1 cellular context compared by ENCODE assay signal in the genomic region with DNA sequence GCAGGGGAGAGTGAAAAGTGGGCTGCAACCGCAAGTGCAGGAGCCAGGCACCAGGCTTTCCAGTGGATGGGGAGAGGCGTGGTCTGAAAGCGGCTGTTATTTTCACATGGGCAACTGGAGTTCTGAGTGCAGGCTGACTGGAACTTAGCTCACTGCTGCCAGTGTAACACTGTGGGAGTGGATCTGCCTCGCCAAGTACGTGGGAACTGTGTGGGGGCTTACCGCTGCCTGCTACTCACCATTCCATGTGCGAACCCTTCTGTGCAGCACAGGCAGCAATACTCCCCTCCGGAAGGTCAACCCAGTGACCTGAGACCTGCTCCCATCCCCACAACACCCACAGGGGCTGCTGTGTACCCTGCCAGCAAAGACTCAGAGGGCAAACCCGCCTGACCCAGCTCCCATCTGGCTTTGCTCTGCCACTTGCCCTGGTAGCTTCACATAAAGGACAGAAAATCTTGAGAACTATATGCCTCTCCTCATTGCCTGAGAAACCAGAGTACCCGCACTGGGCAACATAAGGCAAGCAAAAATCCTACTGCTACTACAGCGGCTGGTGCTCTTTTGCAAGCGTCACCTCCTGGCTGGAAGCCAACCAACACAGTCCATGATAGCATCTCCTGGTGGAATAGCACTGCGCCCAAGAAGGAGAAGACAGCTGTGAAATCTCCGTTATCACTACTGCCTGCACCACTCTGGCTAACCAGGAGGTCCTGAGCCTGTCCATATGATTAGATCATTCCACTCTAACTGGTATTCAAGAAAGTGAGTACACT.
TF ChIP-seq lines count a peak whose summit lies in the region.

No MANE protein-coding gene starts in this region.

TF ChIP-seq in HEK293, 187 proteins besides CTCF, POLR2A, EP300 and RAD21 (continued from another document):
- TF ChIP-seq, protein P1, sequence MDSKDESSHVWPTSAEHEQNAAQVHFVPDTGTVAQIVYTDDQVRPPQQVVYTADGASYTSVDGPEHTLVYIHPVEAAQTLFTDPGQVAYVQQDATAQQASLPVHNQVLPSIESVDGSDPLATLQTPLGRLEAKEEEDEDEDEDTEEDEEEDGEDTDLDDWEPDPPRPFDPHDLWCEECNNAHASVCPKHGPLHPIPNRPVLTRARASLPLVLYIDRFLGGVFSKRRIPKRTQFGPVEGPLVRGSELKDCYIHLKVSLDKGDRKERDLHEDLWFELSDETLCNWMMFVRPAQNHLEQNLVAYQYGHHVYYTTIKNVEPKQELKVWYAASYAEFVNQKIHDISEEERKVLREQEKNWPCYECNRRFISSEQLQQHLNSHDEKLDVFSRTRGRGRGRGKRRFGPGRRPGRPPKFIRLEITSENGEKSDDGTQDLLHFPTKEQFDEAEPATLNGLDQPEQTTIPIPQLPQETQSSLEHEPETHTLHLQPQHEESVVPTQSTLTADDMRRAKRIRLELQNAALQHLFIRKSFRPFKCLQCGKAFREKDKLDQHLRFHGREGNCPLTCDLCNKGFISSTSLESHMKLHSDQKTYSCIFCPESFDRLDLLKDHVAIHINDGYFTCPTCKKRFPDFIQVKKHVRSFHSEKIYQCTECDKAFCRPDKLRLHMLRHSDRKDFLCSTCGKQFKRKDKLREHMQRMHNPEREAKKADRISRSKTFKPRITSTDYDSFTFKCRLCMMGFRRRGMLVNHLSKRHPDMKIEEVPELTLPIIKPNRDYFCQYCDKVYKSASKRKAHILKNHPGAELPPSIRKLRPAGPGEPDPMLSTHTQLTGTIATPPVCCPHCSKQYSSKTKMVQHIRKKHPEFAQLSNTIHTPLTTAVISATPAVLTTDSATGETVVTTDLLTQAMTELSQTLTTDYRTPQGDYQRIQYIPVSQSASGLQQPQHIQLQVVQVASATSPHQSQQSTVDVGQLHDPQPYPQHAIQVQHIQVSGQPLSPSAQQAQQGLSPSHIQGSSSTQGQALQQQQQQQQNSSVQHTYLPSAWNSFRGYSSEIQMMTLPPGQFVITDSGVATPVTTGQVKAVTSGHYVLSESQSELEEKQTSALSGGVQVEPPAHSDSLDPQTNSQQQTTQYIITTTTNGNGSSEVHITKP (tag by site-specific recombination; IDR thresholded peaks at IDR 0.05): 0 out of 2 replicates have a peak, but pooled peaks have one; percentile 10
- TF ChIP-seq ZFHX2 (tag by site-specific recombination; conservative IDR thresholded peaks at IDR 0.05) (peak; percentile 56), ZNF549 (tag by site-specific recombination; IDR thresholded peaks at IDR 0.05) (no peak), ZNF423 (tag by site-specific recombination; IDR thresholded peaks at IDR 0.05) (no peak), ZNF785 (tag by site-specific recombination; IDR thresholded peaks at IDR 0.05) (no peak), TCF7L2 (IDR thresholded peaks at IDR 0.05; ENCODE audit: borderline replicate concordance, low read depth, low read length) (no peak), WT1 (tag by site-specific recombination; IDR thresholded peaks at IDR 0.05) (no peak), ZNF48 (tag by site-specific recombination; IDR thresholded peaks at IDR 0.05) (no peak), ZNF138 (tag by site-specific recombination; IDR thresholded peaks at IDR 0.05; ENCODE audit: borderline replicate concordance) (no peak), SETDB1 (IDR thresholded peaks at IDR 0.05; ENCODE audit: insufficient read length, low read length) (no peak), ZNF610 (tag by site-specific recombination; IDR thresholded peaks at IDR 0.05; ENCODE audit: borderline replicate concordance) (no peak), ZNF776 (tag by site-specific recombination; IDR thresholded peaks at IDR 0.05; ENCODE audit: borderline replicate concordance) (no peak), ZNF623 (tag by site-specific recombination; IDR thresholded peaks at IDR 0.05) (no peak), ZNF529 (tag by site-specific recombination; IDR thresholded peaks at IDR 0.05; ENCODE audit: insufficient replicate concordance) (no peak), EGR2 (tag by site-specific recombination; IDR thresholded peaks at IDR 0.05; ENCODE audit: low read depth) (peak; percentile 66), ZNF2 (tag by site-specific recombination; IDR thresholded peaks at IDR 0.05) (no peak), ZBTB48 (tag by site-specific recombination; IDR thresholded peaks at IDR 0.05) (no peak), FEZF1 (tag by site-specific recombination; IDR thresholded peaks at IDR 0.05) (no peak), ZNF292 (tag by site-specific recombination; IDR thresholded peaks at IDR 0.05; ENCODE audit: borderline replicate concordance, low read depth) (no peak), GLIS1 (tag by site-specific recombination; IDR thresholded peaks at IDR 0.05) (peak; percentile 65), ZNF404 (tag by site-specific recombination; IDR thresholded peaks at IDR 0.05) (no peak), ZNF600 (tag by site-specific recombination; IDR thresholded peaks at IDR 0.05) (no peak), ZNF169 (tag by site-specific recombination; IDR thresholded peaks at IDR 0.05) (no peak), OSR2 (tag by site-specific recombination; IDR thresholded peaks at IDR 0.05) (peak; percentile 17; the same call in 1 of the 2 replicates), ZNF660 (tag by site-specific recombination; IDR thresholded peaks at IDR 0.05) (no peak), ZBTB17 (tag by site-specific recombination; IDR thresholded peaks at IDR 0.05) (no peak), ZNF76 (tag by site-specific recombination; IDR thresholded peaks at IDR 0.05; ENCODE audit: borderline replicate concordance, low read depth) (no peak), ZNF324 (tag by site-specific recombination; IDR thresholded peaks at IDR 0.05) (no peak), HOXC10 (CRISPR knock-in tag; IDR thresholded peaks at IDR 0.05) (no peak), SCRT1 (tag by site-specific recombination; IDR thresholded peaks at IDR 0.05; ENCODE audit: borderline replicate concordance) (no peak), ZNF175 (tag by site-specific recombination; IDR thresholded peaks at IDR 0.05) (no peak)
- TF ChIP-seq, protein P2, sequence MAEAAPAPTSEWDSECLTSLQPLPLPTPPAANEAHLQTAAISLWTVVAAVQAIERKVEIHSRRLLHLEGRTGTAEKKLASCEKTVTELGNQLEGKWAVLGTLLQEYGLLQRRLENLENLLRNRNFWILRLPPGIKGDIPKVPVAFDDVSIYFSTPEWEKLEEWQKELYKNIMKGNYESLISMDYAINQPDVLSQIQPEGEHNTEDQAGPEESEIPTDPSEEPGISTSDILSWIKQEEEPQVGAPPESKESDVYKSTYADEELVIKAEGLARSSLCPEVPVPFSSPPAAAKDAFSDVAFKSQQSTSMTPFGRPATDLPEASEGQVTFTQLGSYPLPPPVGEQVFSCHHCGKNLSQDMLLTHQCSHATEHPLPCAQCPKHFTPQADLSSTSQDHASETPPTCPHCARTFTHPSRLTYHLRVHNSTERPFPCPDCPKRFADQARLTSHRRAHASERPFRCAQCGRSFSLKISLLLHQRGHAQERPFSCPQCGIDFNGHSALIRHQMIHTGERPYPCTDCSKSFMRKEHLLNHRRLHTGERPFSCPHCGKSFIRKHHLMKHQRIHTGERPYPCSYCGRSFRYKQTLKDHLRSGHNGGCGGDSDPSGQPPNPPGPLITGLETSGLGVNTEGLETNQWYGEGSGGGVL (tag by site-specific recombination; IDR thresholded peaks at IDR 0.05): no peak
- TF ChIP-seq, protein P3, sequence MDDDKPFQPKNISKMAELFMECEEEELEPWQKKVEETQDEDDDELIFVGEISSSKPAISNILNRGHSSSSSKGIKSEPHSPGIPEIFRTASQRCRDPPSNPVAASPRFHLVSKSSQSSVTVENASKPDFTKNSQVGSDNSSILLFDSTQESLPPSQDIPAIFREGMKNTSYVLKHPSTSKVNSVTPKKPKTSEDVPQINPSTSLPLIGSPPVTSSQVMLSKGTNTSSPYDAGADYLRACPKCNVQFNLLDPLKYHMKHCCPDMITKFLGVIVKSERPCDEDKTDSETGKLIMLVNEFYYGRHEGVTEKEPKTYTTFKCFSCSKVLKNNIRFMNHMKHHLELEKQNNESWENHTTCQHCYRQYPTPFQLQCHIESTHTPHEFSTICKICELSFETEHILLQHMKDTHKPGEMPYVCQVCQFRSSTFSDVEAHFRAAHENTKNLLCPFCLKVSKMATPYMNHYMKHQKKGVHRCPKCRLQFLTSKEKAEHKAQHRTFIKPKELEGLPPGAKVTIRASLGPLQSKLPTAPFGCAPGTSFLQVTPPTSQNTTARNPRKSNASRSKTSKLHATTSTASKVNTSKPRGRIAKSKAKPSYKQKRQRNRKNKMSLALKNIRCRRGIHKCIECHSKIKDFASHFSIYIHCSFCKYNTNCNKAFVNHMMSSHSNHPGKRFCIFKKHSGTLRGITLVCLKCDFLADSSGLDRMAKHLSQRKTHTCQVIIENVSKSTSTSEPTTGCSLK (tag by site-specific recombination; IDR thresholded peaks at IDR 0.05): no peak
- TF ChIP-seq, protein P4, sequence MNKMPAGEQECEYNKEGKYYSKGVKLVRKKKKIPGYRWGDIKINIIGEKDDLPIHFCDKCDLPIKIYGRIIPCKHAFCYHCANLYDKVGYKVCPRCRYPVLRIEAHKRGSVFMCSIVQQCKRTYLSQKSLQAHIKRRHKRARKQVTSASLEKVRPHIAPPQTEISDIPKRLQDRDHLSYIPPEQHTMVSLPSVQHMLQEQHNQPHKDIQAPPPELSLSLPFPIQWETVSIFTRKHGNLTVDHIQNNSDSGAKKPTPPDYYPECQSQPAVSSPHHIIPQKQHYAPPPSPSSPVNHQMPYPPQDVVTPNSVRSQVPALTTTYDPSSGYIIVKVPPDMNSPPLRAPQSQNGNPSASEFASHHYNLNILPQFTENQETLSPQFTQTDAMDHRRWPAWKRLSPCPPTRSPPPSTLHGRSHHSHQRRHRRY (tag by site-specific recombination; IDR thresholded peaks at IDR 0.05): no peak
- TF ChIP-seq, protein P5, sequence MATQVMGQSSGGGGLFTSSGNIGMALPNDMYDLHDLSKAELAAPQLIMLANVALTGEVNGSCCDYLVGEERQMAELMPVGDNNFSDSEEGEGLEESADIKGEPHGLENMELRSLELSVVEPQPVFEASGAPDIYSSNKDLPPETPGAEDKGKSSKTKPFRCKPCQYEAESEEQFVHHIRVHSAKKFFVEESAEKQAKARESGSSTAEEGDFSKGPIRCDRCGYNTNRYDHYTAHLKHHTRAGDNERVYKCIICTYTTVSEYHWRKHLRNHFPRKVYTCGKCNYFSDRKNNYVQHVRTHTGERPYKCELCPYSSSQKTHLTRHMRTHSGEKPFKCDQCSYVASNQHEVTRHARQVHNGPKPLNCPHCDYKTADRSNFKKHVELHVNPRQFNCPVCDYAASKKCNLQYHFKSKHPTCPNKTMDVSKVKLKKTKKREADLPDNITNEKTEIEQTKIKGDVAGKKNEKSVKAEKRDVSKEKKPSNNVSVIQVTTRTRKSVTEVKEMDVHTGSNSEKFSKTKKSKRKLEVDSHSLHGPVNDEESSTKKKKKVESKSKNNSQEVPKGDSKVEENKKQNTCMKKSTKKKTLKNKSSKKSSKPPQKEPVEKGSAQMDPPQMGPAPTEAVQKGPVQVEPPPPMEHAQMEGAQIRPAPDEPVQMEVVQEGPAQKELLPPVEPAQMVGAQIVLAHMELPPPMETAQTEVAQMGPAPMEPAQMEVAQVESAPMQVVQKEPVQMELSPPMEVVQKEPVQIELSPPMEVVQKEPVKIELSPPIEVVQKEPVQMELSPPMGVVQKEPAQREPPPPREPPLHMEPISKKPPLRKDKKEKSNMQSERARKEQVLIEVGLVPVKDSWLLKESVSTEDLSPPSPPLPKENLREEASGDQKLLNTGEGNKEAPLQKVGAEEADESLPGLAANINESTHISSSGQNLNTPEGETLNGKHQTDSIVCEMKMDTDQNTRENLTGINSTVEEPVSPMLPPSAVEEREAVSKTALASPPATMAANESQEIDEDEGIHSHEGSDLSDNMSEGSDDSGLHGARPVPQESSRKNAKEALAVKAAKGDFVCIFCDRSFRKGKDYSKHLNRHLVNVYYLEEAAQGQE (tag by site-specific recombination; IDR thresholded peaks at IDR 0.05): no peak
- TF ChIP-seq, protein P6, sequence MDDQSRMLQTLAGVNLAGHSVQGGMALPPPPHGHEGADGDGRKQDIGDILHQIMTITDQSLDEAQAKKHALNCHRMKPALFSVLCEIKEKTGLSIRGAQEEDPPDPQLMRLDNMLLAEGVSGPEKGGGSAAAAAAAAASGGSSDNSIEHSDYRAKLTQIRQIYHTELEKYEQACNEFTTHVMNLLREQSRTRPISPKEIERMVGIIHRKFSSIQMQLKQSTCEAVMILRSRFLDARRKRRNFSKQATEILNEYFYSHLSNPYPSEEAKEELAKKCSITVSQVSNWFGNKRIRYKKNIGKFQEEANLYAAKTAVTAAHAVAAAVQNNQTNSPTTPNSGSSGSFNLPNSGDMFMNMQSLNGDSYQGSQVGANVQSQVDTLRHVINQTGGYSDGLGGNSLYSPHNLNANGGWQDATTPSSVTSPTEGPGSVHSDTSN (CRISPR knock-in tag; IDR thresholded peaks at IDR 0.05): no peak
- TF ChIP-seq, protein P7, sequence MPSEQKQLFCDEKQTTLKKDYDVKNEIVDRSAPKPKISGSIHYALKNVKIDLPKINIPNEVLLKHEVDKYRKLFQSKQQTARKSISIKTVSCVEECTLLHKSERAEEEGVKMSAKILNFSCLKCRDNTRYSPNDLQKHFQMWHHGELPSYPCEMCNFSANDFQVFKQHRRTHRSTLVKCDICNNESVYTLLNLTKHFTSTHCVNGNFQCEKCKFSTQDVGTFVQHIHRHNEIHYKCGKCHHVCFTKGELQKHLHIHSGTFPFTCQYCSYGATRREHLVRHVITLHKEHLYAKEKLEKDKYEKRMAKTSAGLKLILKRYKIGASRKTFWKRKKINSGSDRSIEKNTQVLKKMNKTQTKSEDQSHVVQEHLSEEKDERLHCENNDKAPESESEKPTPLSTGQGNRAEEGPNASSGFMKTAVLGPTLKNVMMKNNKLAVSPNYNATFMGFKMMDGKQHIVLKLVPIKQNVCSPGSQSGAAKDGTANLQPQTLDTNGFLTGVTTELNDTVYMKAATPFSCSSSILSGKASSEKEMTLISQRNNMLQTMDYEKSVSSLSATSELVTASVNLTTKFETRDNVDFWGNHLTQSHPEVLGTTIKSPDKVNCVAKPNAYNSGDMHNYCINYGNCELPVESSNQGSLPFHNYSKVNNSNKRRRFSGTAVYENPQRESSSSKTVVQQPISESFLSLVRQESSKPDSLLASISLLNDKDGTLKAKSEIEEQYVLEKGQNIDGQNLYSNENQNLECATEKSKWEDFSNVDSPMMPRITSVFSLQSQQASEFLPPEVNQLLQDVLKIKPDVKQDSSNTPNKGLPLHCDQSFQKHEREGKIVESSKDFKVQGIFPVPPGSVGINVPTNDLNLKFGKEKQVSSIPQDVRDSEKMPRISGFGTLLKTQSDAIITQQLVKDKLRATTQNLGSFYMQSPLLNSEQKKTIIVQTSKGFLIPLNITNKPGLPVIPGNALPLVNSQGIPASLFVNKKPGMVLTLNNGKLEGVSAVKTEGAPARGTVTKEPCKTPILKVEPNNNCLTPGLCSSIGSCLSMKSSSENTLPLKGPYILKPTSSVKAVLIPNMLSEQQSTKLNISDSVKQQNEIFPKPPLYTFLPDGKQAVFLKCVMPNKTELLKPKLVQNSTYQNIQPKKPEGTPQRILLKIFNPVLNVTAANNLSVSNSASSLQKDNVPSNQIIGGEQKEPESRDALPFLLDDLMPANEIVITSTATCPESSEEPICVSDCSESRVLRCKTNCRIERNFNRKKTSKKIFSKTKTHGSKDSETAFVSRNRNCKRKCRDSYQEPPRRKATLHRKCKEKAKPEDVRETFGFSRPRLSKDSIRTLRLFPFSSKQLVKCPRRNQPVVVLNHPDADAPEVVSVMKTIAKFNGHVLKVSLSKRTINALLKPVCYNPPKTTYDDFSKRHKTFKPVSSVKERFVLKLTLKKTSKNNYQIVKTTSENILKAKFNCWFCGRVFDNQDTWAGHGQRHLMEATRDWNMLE (tag by site-specific recombination; conservative IDR thresholded peaks at IDR 0.05; ENCODE audit: low read depth): no peak
